ENCODE assay signal across 16 cellular contexts in genomic region chr3:115823083-115823482, GRCh38.
A peak's percentile ranks its signal among the peaks of the same experiment; 100 is the strongest.
DNase-seq lines count a peak whose midpoint lies in the region; ATAC-seq, FAIRE-seq and TF ChIP-seq lines count a peak whose summit lies in the region.
"Had no signal": no experiment of that assay in that cellular context is flagged by ENCODE, and none has a peak within 500 bp of the region (broad histone marks: within the 10 kb centered on the region; RNA-seq: fewer than 3 reads in every experiment).

No MANE protein-coding gene starts in this region.

- TF ChIP-seq CTCF in RWPE2 (IDR thresholded peaks at IDR 0.05; ENCODE audit: poor library complexity, severe bottlenecking), result no peak
- no peak for TF ChIP-seq CTCF in keratinocyte (optimal IDR thresholded peaks at IDR 0.05 in 1 of 3, IDR thresholded peaks at IDR 0.05 in 1 of 3, conservative IDR thresholded peaks at IDR 0.05 in 1 of 3; ENCODE audit: extremely low read depth in 1 of 3, insufficient read depth in 2 of 3, low read length in 3 of 3)
- TF ChIP-seq CTCF in natural killer cell (IDR thresholded peaks at IDR 0.05), result no peak

- no peak overlapping the region for H3K4me3 Mint-ChIP-seq in activated T-cell treated with anti-CD3 and anti-CD28 coated beads, Interleukin-2, amount 50 U/mL, for 72 hours
- H3K4me3 Mint-ChIP-seq in activated T-cell treated with anti-CD3 and anti-CD28 coated beads, Interleukin-2, amount 50 U/mL, for 24 hours, result no peak overlapping the region
- H3K4me3 Mint-ChIP-seq in natural killer cell, result no peak overlapping the region

- H3K9me1 ChIP-seq in keratinocyte (ENCODE audit: control insufficient read depth, extremely low read depth, insufficient read depth, low read length), result no peaks in the 10 kb centered on the region

- no peak overlapping the region for H3K4me3 ChIP-seq in RWPE2 (ENCODE audit: severe bottlenecking)
- no peak overlapping the region for H3K4me3 ChIP-seq in keratinocyte (ENCODE audit: control insufficient read depth in 2 of 3, extremely low read depth in 1 of 3, insufficient read depth in 2 of 3, low read depth in 1 of 3, low read length in 3 of 3)
- H3K4me3 ChIP-seq: BLaER1, K562 had no signal

- H3K36me3 Mint-ChIP-seq in activated T-cell treated with anti-CD3 and anti-CD28 coated beads, Interleukin-2, amount 50 U/mL, for 72 hours (ENCODE audit: insufficient read depth in 2 of 2), result no peaks in the 10 kb centered on the region
- no peaks in the 10 kb centered on the region for H3K36me3 Mint-ChIP-seq in activated T-cell treated with anti-CD3 and anti-CD28 coated beads, Interleukin-2, amount 50 U/mL, for 24 hours (ENCODE audit: low read depth)
- H3K36me3 Mint-ChIP-seq in natural killer cell, result no peaks in the 10 kb centered on the region

- TF ChIP-seq POLR2A in GM12891 (IDR thresholded peaks at IDR 0.05; ENCODE audit: low read depth, low read length), result no peak

- H4K20me1 ChIP-seq in keratinocyte (ENCODE audit: control insufficient read depth, extremely low read depth, insufficient read depth, low read length), result no peaks in the 10 kb centered on the region
- H4K20me1 ChIP-seq: BLaER1 had no signal

- peak; percentile 28 to 62 for ATAC-seq in activated T-cell treated with anti-CD3 and anti-CD28 coated beads, Interleukin-2, amount 50 U/mL, for 72 hours (replicated peaks in 1 of 2)
- ATAC-seq in GM18868 (IDR thresholded peaks at IDR 0.05; ENCODE audit: unreplicated experiment), result peak; percentile 80
- peak; percentile 47; the same call in 2 of the 3 replicates for ATAC-seq in RWPE2 (ENCODE audit: low read depth)
- no peak for ATAC-seq in natural killer cell
- no peak for ATAC-seq in GM21717 (IDR thresholded peaks at IDR 0.05; ENCODE audit: unreplicated experiment)
- ATAC-seq: K562 had no signal

- no peaks in the 10 kb centered on the region for H3K9me3 Mint-ChIP-seq in activated T-cell treated with anti-CD3 and anti-CD28 coated beads, Interleukin-2, amount 50 U/mL, for 72 hours
- no peaks in the 10 kb centered on the region for H3K9me3 Mint-ChIP-seq in activated T-cell treated with anti-CD3 and anti-CD28 coated beads, Interleukin-2, amount 50 U/mL, for 24 hours
- no peaks in the 10 kb centered on the region for H3K9me3 Mint-ChIP-seq in natural killer cell

- H3K27me3 ChIP-seq in RWPE2 (ENCODE audit: insufficient read depth, poor library complexity, severe bottlenecking), result no peaks in the 10 kb centered on the region
- no peaks in the 10 kb centered on the region for H3K27me3 ChIP-seq in keratinocyte (ENCODE audit: control insufficient read depth, extremely low read depth, insufficient read depth, low read length)
- H3K27me3 ChIP-seq: BLaER1 had no signal

- dilution Hi-C loops in keratinocyte (cut with MboI; ENCODE audit: extremely low pct_ligation_motif_present, low sequenced_read_pairs), result no loop called here

- FAIRE-seq in keratinocyte (lab: Jason Lieb, UNC), result peak; percentile 5
- FAIRE-seq in GM12891 (lab: Jason Lieb, UNC), result no peak
- FAIRE-seq: H54, K562 had no signal

- H3K9ac ChIP-seq in keratinocyte (ENCODE audit: control insufficient read depth, extremely low read depth, insufficient read depth, low read length), result no peak overlapping the region
- H3K9ac ChIP-seq: BLaER1 had no signal

- peaks cover 6% of the 10 kb centered on the region for H3K4me1 Mint-ChIP-seq in activated T-cell treated with anti-CD3 and anti-CD28 coated beads, Interleukin-2, amount 50 U/mL, for 72 hours (ENCODE audit: low read depth)
- H3K4me1 Mint-ChIP-seq in activated T-cell treated with anti-CD3 and anti-CD28 coated beads, Interleukin-2, amount 50 U/mL, for 24 hours (ENCODE audit: low read depth), result no peaks in the 10 kb centered on the region
- no peaks in the 10 kb centered on the region for H3K4me1 Mint-ChIP-seq in natural killer cell

- no peak overlapping the region for H3K27ac ChIP-seq in RWPE2 (ENCODE audit: poor library complexity, severe bottlenecking)
- H3K27ac ChIP-seq in keratinocyte (ENCODE audit: control insufficient read depth, insufficient read depth, low read length), result no peak overlapping the region
- H3K27ac ChIP-seq: BLaER1 had no signal

- no peak for DNase-seq in activated T-cell treated with anti-CD3 and anti-CD28 coated beads, Interleukin-2, amount 50 U/mL, for 72 hours
- no peak for DNase-seq in activated T-cell treated with anti-CD3 and anti-CD28 coated beads, Interleukin-2, amount 50 U/mL, for 24 hours
- DNase-seq in RWPE2 (ENCODE audit: low spot score), result no peak
- DNase-seq in keratinocyte (ENCODE audit: low read depth, low spot score), result no peak
- DNase-seq in GM12891 (ENCODE audit: insufficient read length, low spot score), result no peak
- no peak for DNase-seq in natural killer cell
- DNase-seq: DMS 273 treated with DMSO at 0.1 percent for 48 hours, NCI-H1417 treated with DMSO at 0.1 percent for 48 hours, NCI-H1930, NCI-H446 treated with DMSO at 0.1 percent for 48 hours, NCI-H774 had no signal

- H3K27ac Mint-ChIP-seq in activated T-cell treated with anti-CD3 and anti-CD28 coated beads, Interleukin-2, amount 50 U/mL, for 72 hours, result no peak overlapping the region
- H3K27ac Mint-ChIP-seq in activated T-cell treated with anti-CD3 and anti-CD28 coated beads, Interleukin-2, amount 50 U/mL, for 24 hours, result no peak overlapping the region
- no peak overlapping the region for H3K27ac Mint-ChIP-seq in natural killer cell

- no peaks in the 10 kb centered on the region for H3K36me3 ChIP-seq in RWPE2 (ENCODE audit: low read depth)
- no peaks in the 10 kb centered on the region for H3K36me3 ChIP-seq in keratinocyte (ENCODE audit: control insufficient read depth in 2 of 2, extremely low read depth in 1 of 2, insufficient read depth in 2 of 2, low read length in 2 of 2)
- H3K36me3 ChIP-seq: BLaER1 had no signal

- no peak overlapping the region for H2AFZ ChIP-seq in keratinocyte (ENCODE audit: control insufficient read depth, low read length)

- no peak overlapping the region for H3K4me2 ChIP-seq in keratinocyte (ENCODE audit: control insufficient read depth, extremely low read depth, insufficient read depth, low read depth, low read length)
- H3K4me2 ChIP-seq: BLaER1 had no signal

- H3K9me3 ChIP-seq in RWPE2 (ENCODE audit: severe bottlenecking) (no peaks in the 10 kb centered on the region), keratinocyte (ENCODE audit: control insufficient read depth, low read depth, low read length) (no peaks in the 10 kb centered on the region)
- H3K9me3 ChIP-seq: BLaER1 had no signal

- H3K4me1 ChIP-seq in RWPE2 (ENCODE audit: insufficient read depth, poor library complexity, severe bottlenecking) (peaks cover 11% of the 10 kb centered on the region), keratinocyte (ENCODE audit: control insufficient read depth, extremely low read depth, insufficient read depth, low read length) (peaks cover 32% of the 10 kb centered on the region)
- H3K4me1 ChIP-seq: BLaER1 had no signal

- peaks cover 8% of the 10 kb centered on the region for H3K27me3 Mint-ChIP-seq in activated T-cell treated with anti-CD3 and anti-CD28 coated beads, Interleukin-2, amount 50 U/mL, for 72 hours (ENCODE audit: low read depth)
- peaks cover 14% of the 10 kb centered on the region for H3K27me3 Mint-ChIP-seq in activated T-cell treated with anti-CD3 and anti-CD28 coated beads, Interleukin-2, amount 50 U/mL, for 24 hours
- peaks cover 0 to 10% of the 10 kb centered on the region in 2 donors for H3K27me3 Mint-ChIP-seq in natural killer cell (ENCODE audit: low read depth in 2 of 2)

- intact Hi-C loops in natural killer cell (cut with micrococcal nuclease), result no loop called here

- no peaks in the 10 kb centered on the region for H3K79me2 ChIP-seq in keratinocyte (ENCODE audit: control insufficient read depth, insufficient read depth, low read length)

TF ChIP-seq in GM12891, 5 proteins besides CTCF, POLR2A, EP300 and RAD21:
- TF ChIP-seq POLR2AphosphoS5 (IDR thresholded peaks at IDR 0.05; ENCODE audit: low read depth, low read length) (no peak), POU2F2 (IDR thresholded peaks at IDR 0.05; ENCODE audit: low read depth, low read length) (no peak), SPI1 (IDR thresholded peaks at IDR 0.05; ENCODE audit: low read depth, low read length) (no peak), PAX5 (IDR thresholded peaks at IDR 0.05; ENCODE audit: insufficient read depth, low read length, severe bottlenecking) (no peak), TAF1 (IDR thresholded peaks at IDR 0.05; ENCODE audit: low read depth, low read length) (no peak)

Comparison
In these comparisons a context has a peak if more than half of its experiments do, and no peak if none do; other contexts are left out.
1. ATAC-seq: peak in activated T-cell treated with anti-CD3 and anti-CD28 coated beads, Interleukin-2, amount 50 U/mL, for 72 hours (2 of 2), GM18868 (single experiment) and RWPE2 (single experiment); none in natural killer cell (0 of 3) and GM21717 (single experiment).